22 cellular contexts compared by ENCODE assay signal in genomic region chr10:11081413-11081812, GRCh38.
"Had no signal": no experiment of that assay in that cellular context is flagged by ENCODE, and none has a peak within 500 bp of the region (broad histone marks: within the 10 kb centered on the region; RNA-seq: fewer than 3 reads in every experiment).

No MANE protein-coding gene starts in this region.

- ATAC-seq: activated CD8-positive, alpha-beta T cell treated with anti-CD3 and anti-CD28 coated beads, Interleukin-2, amount 10 ng/mL, durations not matched to agents 7 days and 5 days; K562; WTC11 had no signal

- H3K27ac ChIP-seq: RWPE1 had no signal

- DNase-seq: activated CD4-positive, alpha-beta T cell treated with anti-CD3 and anti-CD28 coated beads for 48 hours; activated CD4-positive, alpha-beta T cell treated with anti-CD3 and anti-CD28 coated beads, Interleukin-2, amount 50 U/mL, for 4 hours; activated CD4-positive, CD25-positive, alpha-beta regulatory T cell treated with anti-CD3 and anti-CD28 coated beads, Interleukin-2, amount 50 U/mL, for 72 hours; activated CD8-positive, alpha-beta memory T cell treated with anti-CD3 and anti-CD28 coated beads, Interleukin-2, amount 50 U/mL, for 48 hours; activated CD8-positive, alpha-beta T cell treated with anti-CD3 and anti-CD28 coated beads, Interleukin-2, amount 10 ng/mL, durations not matched to agents 7 days and 5 days; activated naive CD4-positive, alpha-beta T cell treated with anti-CD3 and anti-CD28 coated beads, Interleukin-2, amount 50 U/mL, for 16 hours; activated naive CD8-positive, alpha-beta T cell treated with anti-CD3 and anti-CD28 coated beads, Interleukin-2, amount 10 ng/mL, durations not matched to agents 7 days and 5 days; activated T-cell treated with anti-CD3 and anti-CD28 coated beads, Interleukin-2, amount 50 U/mL, for 1 hour; NCI-H1092; NCI-H1417; NCI-H1694; NCI-H2029; NCI-H2107; NCI-H2171 treated with DMSO at 0.1 percent for 48 hours; NCI-H226; NCI-H526; NCI-H774; SHP77 treated with DMSO at 0.1 percent for 48 hours; T-helper 9 cell had no signal

- H3K4me3 ChIP-seq: K562 had no signal
